ENCODE assay signal across 22 cellular contexts in genomic region chr15:66154581-66154980, GRCh38.
A peak's percentile ranks its signal among the peaks of the same experiment; 100 is the strongest.
DNase-seq lines count a peak whose midpoint lies in the region; ATAC-seq and TF ChIP-seq lines count a peak whose summit lies in the region.
"Had no signal": no experiment of that assay in that cellular context is flagged by ENCODE, and none has a peak within 500 bp of the region (broad histone marks: within the 10 kb centered on the region; RNA-seq: fewer than 3 reads in every experiment).

No MANE protein-coding gene starts in this region.

- no peak for TF ChIP-seq CTCF in coronary artery (IDR thresholded peaks at IDR 0.05)

- no peak overlapping the region for H3K4me3 Mint-ChIP-seq in immature natural killer cell
- H3K4me3 Mint-ChIP-seq: activated CD4-positive, alpha-beta memory T cell treated with anti-CD3 and anti-CD28 coated beads, Interleukin-2, amount 10 ng/mL, durations not matched to agents 7 days and 5 days; CD4-positive, CD25-positive, alpha-beta regulatory T cell; mesothelial cell of epicardium; natural killer cell treated with Interleukin-12 subunit alpha and Interleukin-12 subunit beta and Interleukin-15 and Interleukin-18, amount 100 ng/mL, for 72 hours had no signal

- H3K4me1 Mint-ChIP-seq in immature natural killer cell, result no peaks in the 10 kb centered on the region
- H3K4me1 Mint-ChIP-seq: activated CD4-positive, alpha-beta memory T cell treated with anti-CD3 and anti-CD28 coated beads, Interleukin-2, amount 10 ng/mL, durations not matched to agents 7 days and 5 days; CD4-positive, CD25-positive, alpha-beta regulatory T cell; mesothelial cell of epicardium had no signal

- H3K27ac Mint-ChIP-seq in immature natural killer cell, result no peak overlapping the region
- H3K27ac Mint-ChIP-seq: activated CD4-positive, alpha-beta memory T cell treated with anti-CD3 and anti-CD28 coated beads, Interleukin-2, amount 10 ng/mL, durations not matched to agents 7 days and 5 days; CD4-positive, CD25-positive, alpha-beta regulatory T cell; mesothelial cell of epicardium; natural killer cell treated with Interleukin-12 subunit alpha and Interleukin-12 subunit beta and Interleukin-15 and Interleukin-18, amount 100 ng/mL, for 72 hours had no signal

- DNase-seq in DMS153 (lab: John Stamatoyannopoulos, UW) (peak; percentile 56), NCI-H1092 treated with DMSO at 0.1 percent for 48 hours (lab: John Stamatoyannopoulos, UW) (peak; percentile 79), NCI-H2171 (lab: John Stamatoyannopoulos, UW) (peak; percentile 94), SHP77 treated with DMSO at 0.1 percent for 48 hours (lab: John Stamatoyannopoulos, UW) (peak; percentile 63), coronary artery (ENCODE audit: low spot score) (no peak), immature natural killer cell (no peak)
- no peak for DNase-seq in activated CD8-positive, alpha-beta memory T cell treated with anti-CD3 and anti-CD28 coated beads, Interleukin-2, amount 50 U/mL, for 48 hours
- DNase-seq: activated CD4-positive, alpha-beta memory T cell treated with anti-CD3 and anti-CD28 coated beads, Interleukin-2, amount 10 ng/mL, durations not matched to agents 7 days and 5 days; activated CD4-positive, CD25-positive, alpha-beta regulatory T cell; adrenal gland; CD4-positive, CD25-positive, alpha-beta regulatory T cell; dermis blood vessel endothelial cell; DND-41; HCEC 1CT; left ventricle myocardium inferior; RPMI8226; testis had no signal

- no peak overlapping the region for H3K27ac ChIP-seq in coronary artery
- H3K27ac ChIP-seq: adrenal gland, left ventricle myocardium inferior, parathyroid adenoma, testis had no signal

- H3K9me3 Mint-ChIP-seq in immature natural killer cell, result no peaks in the 10 kb centered on the region
- H3K9me3 Mint-ChIP-seq: activated CD4-positive, alpha-beta memory T cell treated with anti-CD3 and anti-CD28 coated beads, Interleukin-2, amount 10 ng/mL, durations not matched to agents 7 days and 5 days; CD4-positive, CD25-positive, alpha-beta regulatory T cell; mesothelial cell of epicardium; natural killer cell treated with Interleukin-12 subunit alpha and Interleukin-12 subunit beta and Interleukin-15 and Interleukin-18, amount 100 ng/mL, for 72 hours had no signal

- H3K27me3 Mint-ChIP-seq in immature natural killer cell (ENCODE audit: low read depth in 3 of 3), result peaks cover 0 to 3% (median 0%) of the 10 kb centered on the region in 3 donors

- no peak for ATAC-seq in HG02610 (IDR thresholded peaks at IDR 0.05; ENCODE audit: unreplicated experiment)
- ATAC-seq: natural killer cell treated with Interleukin-12 subunit alpha and Interleukin-12 subunit beta and Interleukin-15 and Interleukin-18, amount 100 ng/mL, for 72 hours; sciatic nerve had no signal

- H3K36me3 Mint-ChIP-seq in immature natural killer cell, result no peaks in the 10 kb centered on the region
- H3K36me3 Mint-ChIP-seq: CD4-positive, CD25-positive, alpha-beta regulatory T cell; mesothelial cell of epicardium; natural killer cell treated with Interleukin-12 subunit alpha and Interleukin-12 subunit beta and Interleukin-15 and Interleukin-18, amount 100 ng/mL, for 72 hours had no signal

- H3K4me3 ChIP-seq in coronary artery, result no peak overlapping the region
- H3K4me3 ChIP-seq: adrenal gland, left ventricle myocardium inferior, testis had no signal

Comparison
In these comparisons a context has a peak if more than half of its experiments do, and no peak if none do; other contexts are left out.
1. DNase-seq: peak in DMS153 (single experiment), NCI-H1092 treated with DMSO at 0.1 percent for 48 hours (single experiment), NCI-H2171 (single experiment) and SHP77 treated with DMSO at 0.1 percent for 48 hours (single experiment); none in activated CD8-positive, alpha-beta memory T cell treated with anti-CD3 and anti-CD28 coated beads, Interleukin-2, amount 50 U/mL, for 48 hours (single experiment), coronary artery (single experiment) and immature natural killer cell (0 of 3).